ENCODE assay signal across 31 cellular contexts in the genomic region with DNA sequence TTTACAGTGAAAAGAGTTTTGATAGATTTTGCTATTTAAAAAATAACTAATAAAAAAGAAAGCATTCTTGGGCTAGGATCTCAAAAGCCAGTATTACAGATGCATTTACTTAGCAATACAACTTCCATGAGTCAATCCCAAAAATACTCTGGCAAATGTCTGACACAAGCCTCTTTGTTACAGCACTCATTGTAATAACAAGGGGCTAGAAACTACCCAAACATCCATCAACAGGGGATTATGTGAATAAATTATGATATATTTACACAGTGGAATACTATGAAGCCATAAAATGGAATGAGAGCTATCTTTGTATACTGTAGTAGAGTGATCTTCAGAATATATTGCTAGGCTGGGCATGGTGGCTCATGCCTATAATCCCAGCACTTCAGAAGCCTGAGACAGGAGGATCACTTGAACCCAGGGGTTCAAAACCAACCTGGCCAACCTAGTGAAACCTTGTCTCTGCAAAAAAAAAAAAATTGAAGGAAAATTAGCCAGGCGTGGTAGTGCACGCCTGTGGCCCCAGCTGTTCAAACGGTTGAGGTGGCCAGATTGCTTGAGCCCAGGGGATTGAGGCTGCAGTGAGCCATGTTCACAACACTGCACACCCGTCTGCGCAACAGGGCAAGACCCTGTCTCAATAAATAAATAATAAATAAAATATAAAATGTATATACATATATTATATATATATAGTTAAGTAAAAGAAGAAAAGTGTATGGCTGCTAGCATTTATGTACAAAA. TPM values are rescaled to one million over a fixed set of nuclear protein-coding genes. Genes with fewer than 3 reads are reported as not detected.
DNase-seq lines count a peak whose midpoint lies in the region; ATAC-seq, FAIRE-seq and TF ChIP-seq lines count a peak whose summit lies in the region.
"Had no signal": no experiment of that assay in that cellular context is flagged by ENCODE, and none has a peak within 500 bp of the region (broad histone marks: within the 10 kb centered on the region; RNA-seq: fewer than 3 reads in every experiment).

No MANE protein-coding gene starts in this region.

- no peak for TF ChIP-seq EP300 in sigmoid colon (IDR thresholded peaks at IDR 0.05)

- intact Hi-C loops in sigmoid colon (cut with DNase I) (loop anchor here (5.0 kb wide), 1 partner anchor 83 kb away; no protein-coding TSS in a partner anchor), upper lobe of right lung (cut with DNase I) (loop anchor here (10.0 kb wide), 1 partner anchor 101 kb away; no protein-coding TSS in a partner anchor)

- H3K9me3 ChIP-seq in sigmoid colon = no peaks in the 10 kb centered on the region
- H3K9me3 ChIP-seq in upper lobe of right lung = no peaks in the 10 kb centered on the region
- H3K9me3 ChIP-seq: body of pancreas, heart left ventricle, MG63, SJCRH30, thoracic aorta, uterus had no signal

- DNase-seq in DMS53 (lab: John Stamatoyannopoulos, UW) (peak; percentile 30), DMS53 treated with DMSO at 0.1 percent for 48 hours (lab: John Stamatoyannopoulos, UW; ENCODE audit: unreplicated experiment) (no peak), NCI-H524 (lab: John Stamatoyannopoulos, UW) (peak; percentile 37 to 77), amniotic epithelial cell (ENCODE audit: low read depth) (peak; percentile 61), sigmoid colon (peak; percentile 11), upper lobe of right lung (no peak), germinal center (ENCODE audit: low spot score) (no peak), GM19239 (ENCODE audit: insufficient read length, low spot score) (no peak)
- DNase-seq: 8988T; activated CD4-positive, alpha-beta T cell treated with anti-CD3 and anti-CD28 coated beads for 1 hour; activated T-cell treated with anti-CD3 and anti-CD28 coated beads, Interleukin-2, amount 50 U/mL, for 4 hours; body of pancreas; CD4-positive, alpha-beta memory T cell; cerebellar nuclear complex; DMS153; GDM1; H9; heart left ventricle; kidney; MG63; naive thymus-derived CD4-positive, alpha-beta T cell; NCI-H1417 treated with DMSO at 0.1 percent for 48 hours; NCI-H446 treated with DMSO at 0.1 percent for 48 hours; nucleus accumbens; stimulated activated naive CD8-positive, alpha-beta T cell treated with anti-CD3 and anti-CD28 coated beads, Interleukin-15, Interleukin-2, amounts not matched to agents 100 U/mL and 50 U/mL, for 24 hours; uterus had no signal

- H3K36me3 ChIP-seq in sigmoid colon (no peaks in the 10 kb centered on the region), upper lobe of right lung (no peaks in the 10 kb centered on the region)
- H3K36me3 ChIP-seq: heart left ventricle, MG63, SJCRH30, thoracic aorta, uterus had no signal

- FAIRE-seq in GM19239 (lab: Jason Lieb, UNC) = no peak
- FAIRE-seq: K562, kidney, TTC549 had no signal

- H3K27me3 ChIP-seq in sigmoid colon = no peaks in the 10 kb centered on the region
- H3K27me3 ChIP-seq in upper lobe of right lung = no peaks in the 10 kb centered on the region
- H3K27me3 ChIP-seq: body of pancreas, heart left ventricle, MG63, SJCRH30, uterus had no signal

- no peak for TF ChIP-seq CTCF in sigmoid colon (IDR thresholded peaks at IDR 0.05)
- TF ChIP-seq CTCF in upper lobe of right lung (IDR thresholded peaks at IDR 0.05) = no peak

- no peak for ATAC-seq in upper lobe of right lung
- ATAC-seq: activated T-cell treated with anti-CD3 and anti-CD28 coated beads, Interleukin-2, amount 50 U/mL, for 4 hours; body of pancreas; heart left ventricle; K562; naive thymus-derived CD4-positive, alpha-beta T cell; stimulated activated naive CD8-positive, alpha-beta T cell treated with anti-CD3 and anti-CD28 coated beads, Interleukin-15, Interleukin-2, amounts not matched to agents 100 U/mL and 50 U/mL, for 24 hours had no signal

- no peak overlapping the region for H3K27ac ChIP-seq in sigmoid colon
- no peak overlapping the region for H3K27ac ChIP-seq in upper lobe of right lung
- H3K27ac ChIP-seq: body of pancreas, heart left ventricle, SJCRH30, skin epidermis, thoracic aorta, uterus had no signal

- H3K4me1 ChIP-seq in sigmoid colon (peaks cover 0 to 3% (median 0%) of the 10 kb centered on the region in 4 donors), upper lobe of right lung (peaks cover 11% of the 10 kb centered on the region)
- H3K4me1 ChIP-seq: uterus had no signal

- WGBS in sigmoid colon, 2 donors = 61 to 66% methylated on average over 5 of the region's 5 CpGs

- TF ChIP-seq POLR2A in sigmoid colon (IDR thresholded peaks at IDR 0.05) = no peak

- H3K4me3 ChIP-seq in sigmoid colon (no peak overlapping the region), upper lobe of right lung (no peak overlapping the region)
- H3K4me3 ChIP-seq: body of pancreas, heart left ventricle, K562, MG63, SJCRH30, skin epidermis, thoracic aorta, uterus had no signal

RNA-seq across cellular contexts. Expression of a gene that starts 34.7 kb away (rescaled TPM):
- 10 to 100 TPM; 22.0 to 33.2 (median 22.4) TPM for total RNA-seq in sigmoid colon
- polyA plus RNA-seq in sigmoid colon = 10 to 100 TPM; 26.4 to 45.0 (median 43.2) TPM
- 67.6 TPM for total RNA-seq in upper lobe of right lung

Comparison
In these comparisons a context has a peak if more than half of its experiments do, and no peak if none do; other contexts are left out.
1. DNase-seq: peak in DMS53 (single experiment), NCI-H524 (2 of 2), amniotic epithelial cell (single experiment) and sigmoid colon (single experiment); none in DMS53 treated with DMSO at 0.1 percent for 48 hours (single experiment), upper lobe of right lung (single experiment), germinal center (single experiment) and GM19239 (single experiment).